In genomic region chr15:79929412-79929811, GRCh38 we compare ENCODE assay signal across 10 cellular contexts. TPM values are rescaled to one million over a fixed set of nuclear protein-coding genes. Genes with fewer than 3 reads are reported as not detected.
"Had no signal": no experiment of that assay in that cellular context is flagged by ENCODE, and none has a peak within 500 bp of the region (broad histone marks: within the 10 kb centered on the region; RNA-seq: fewer than 3 reads in every experiment).

No MANE protein-coding gene starts in this region.

- ATAC-seq: HCT116 had no signal

- DNase-seq: GM23248, GOT3, H7, IMR-90, KG1 had no signal

- H3K9ac ChIP-seq: GM23248 had no signal

- H3K4me3 ChIP-seq: GM23248, HAP-1 had no signal

- H2AFZ ChIP-seq: GM23248 had no signal

- FAIRE-seq: HTR-8/SVneo had no signal

- H3K27ac ChIP-seq: GM23248 had no signal

- H3K36me3 ChIP-seq: HAP-1 had no signal

RNA-seq across cellular contexts. Expression of gene BCL2A1, which starts 41.6 kb away (rescaled TPM):
- total RNA-seq: GM23248, H4, H7, HT-29 had no signal
